ENCODE assay signal across 8 cellular contexts in the genomic region with DNA sequence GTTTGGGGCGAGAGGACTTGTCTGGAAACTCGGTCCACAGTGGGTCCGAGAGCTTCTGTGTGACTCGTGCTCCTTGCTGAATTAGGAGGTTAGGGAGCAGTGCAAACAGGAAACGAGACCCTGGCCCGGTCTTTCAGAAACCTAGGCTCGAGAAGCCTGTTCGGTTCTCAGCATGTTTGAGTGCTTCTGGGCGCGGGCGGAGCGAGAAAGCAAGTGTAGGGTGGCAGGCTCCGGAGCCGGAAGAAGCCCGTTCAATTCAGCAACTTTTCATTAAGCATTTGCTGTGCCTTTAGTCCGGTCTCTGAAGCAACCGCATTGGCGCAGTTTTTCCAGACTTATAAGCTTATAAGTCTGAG.
DNase-seq lines count a peak whose midpoint lies in the region; ATAC-seq lines count a peak whose summit lies in the region.

No MANE protein-coding gene starts in this region.

- no peaks in the 10 kb centered on the region for H3K36me3 ChIP-seq in duodenal mucosa (ENCODE audit: control insufficient read depth in 1 of 2, insufficient read depth in 2 of 2, low read length in 2 of 2)
- peaks cover 0 to 6% of the 10 kb centered on the region in 2 donors for H3K36me3 ChIP-seq in mucosa of rectum (ENCODE audit: control insufficient read depth in 2 of 2, insufficient read depth in 2 of 2, low read length in 2 of 2)

- H3K4me3 ChIP-seq in duodenal mucosa (ENCODE audit: low read depth in 1 of 2, low read length in 2 of 2) (peak overlapping the region; percentile 90 to 93), mucosa of rectum (ENCODE audit: low read length in 2 of 2) (peak overlapping the region; percentile 96 to 97)

- H3K4me1 ChIP-seq in duodenal mucosa (ENCODE audit: control insufficient read depth in 1 of 2, insufficient read depth in 2 of 2, low read length in 2 of 2): peaks cover 33 to 34% of the 10 kb centered on the region in 2 donors
- peaks cover 17 to 22% of the 10 kb centered on the region in 2 donors for H3K4me1 ChIP-seq in mucosa of rectum (ENCODE audit: control insufficient read depth in 2 of 2, insufficient read depth in 2 of 2, low read length in 2 of 2)

- H3K27ac ChIP-seq in duodenal mucosa (ENCODE audit: low read depth, low read length) (peak overlapping the region; percentile 72), mucosa of rectum (ENCODE audit: low read depth in 2 of 2, low read length in 2 of 2) (peak overlapping the region; percentile 91 to 95)

- H3K27me3 ChIP-seq in duodenal mucosa (ENCODE audit: control insufficient read depth in 1 of 2, insufficient read depth in 2 of 2, low read length in 2 of 2) (no peaks in the 10 kb centered on the region), mucosa of rectum (ENCODE audit: control insufficient read depth in 2 of 2, insufficient read depth in 2 of 2, low read length in 2 of 2) (no peaks in the 10 kb centered on the region)

- DNase-seq in DMS153 treated with DMSO at 0.1 percent for 48 hours (lab: John Stamatoyannopoulos, UW; ENCODE audit: unreplicated experiment) (peak; percentile 1), DMS153 (lab: John Stamatoyannopoulos, UW) (no peak), NCI-H187 (lab: John Stamatoyannopoulos, UW) (no peak)
- peak; percentile 31 for DNase-seq in activated CD4-positive, alpha-beta T cell treated with anti-CD3 and anti-CD28 coated beads for 1 hour
- peak; percentile 42 for DNase-seq in stimulated activated naive CD4-positive, alpha-beta T cell treated with Interleukin-2 at 50 U/mL for 16 hours (lab: John Stamatoyannopoulos, UW)

- peak; percentile 11 for ATAC-seq in HG03521 (IDR thresholded peaks at IDR 0.05; ENCODE audit: unreplicated experiment)

- no peaks in the 10 kb centered on the region for H3K9me3 ChIP-seq in duodenal mucosa (ENCODE audit: control insufficient read depth in 1 of 2, low read length in 2 of 2)
- H3K9me3 ChIP-seq in mucosa of rectum (ENCODE audit: control insufficient read depth in 2 of 2, low read length in 2 of 2): no peaks in the 10 kb centered on the region

- H3K9ac ChIP-seq in duodenal mucosa (ENCODE audit: low read depth in 1 of 2, low read length in 2 of 2) (peak overlapping the region; percentile 84 to 90), mucosa of rectum (ENCODE audit: low read depth in 1 of 2, low read length in 2 of 2) (peak overlapping the region; percentile 94)

Comparison
In these comparisons a context has a peak if more than half of its experiments do, and no peak if none do; other contexts are left out.
1. DNase-seq: peak in DMS153 treated with DMSO at 0.1 percent for 48 hours (single experiment), activated CD4-positive, alpha-beta T cell treated with anti-CD3 and anti-CD28 coated beads for 1 hour (single experiment) and stimulated activated naive CD4-positive, alpha-beta T cell treated with Interleukin-2 at 50 U/mL for 16 hours (single experiment); none in DMS153 (single experiment) and NCI-H187 (0 of 2).